23 cellular contexts compared by ENCODE assay signal in the genomic region with DNA sequence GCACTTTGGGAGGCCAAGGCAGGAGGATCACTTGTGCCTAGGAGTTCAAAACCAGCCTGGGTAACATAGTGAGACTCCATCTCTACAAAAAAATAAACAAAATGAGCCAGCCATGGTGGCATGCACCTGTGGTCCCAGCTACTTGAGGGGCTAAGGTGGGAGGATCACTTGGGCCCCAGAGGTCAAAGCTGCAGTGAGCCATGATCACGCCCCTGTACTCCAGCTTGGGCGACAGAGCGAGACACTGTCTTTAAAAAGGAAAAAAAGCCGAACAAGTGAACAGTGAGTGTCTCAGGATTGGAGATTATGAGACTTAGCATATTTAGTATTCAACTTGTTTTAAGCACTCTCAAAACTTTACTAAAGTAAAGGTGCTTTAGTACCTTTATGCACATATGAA. TPM values are rescaled to one million over a fixed set of nuclear protein-coding genes. Genes with fewer than 3 reads are reported as not detected.
"Had no signal": no experiment of that assay in that cellular context is flagged by ENCODE, and none has a peak within 500 bp of the region (broad histone marks: within the 10 kb centered on the region; RNA-seq: fewer than 3 reads in every experiment).

No MANE protein-coding gene starts in this region.

- H2AFZ ChIP-seq: parathyroid adenoma had no signal

- FAIRE-seq: keratinocyte had no signal

- H3K9ac ChIP-seq: parathyroid adenoma had no signal

- H3K9me3 Mint-ChIP-seq: activated CD4-positive, alpha-beta memory T cell treated with anti-CD3 and anti-CD28 coated beads, Interleukin-2, amount 10 ng/mL, durations not matched to agents 7 days and 5 days; activated CD4-positive, alpha-beta T cell treated with anti-CD3 and anti-CD28 coated beads, Interleukin-2, amount 10 ng/mL, durations not matched to agents 24 days and 14 days; type B pancreatic cell had no signal

- H3K79me2 ChIP-seq: parathyroid adenoma had no signal

- H3K27ac ChIP-seq: body of pancreas, cardiac muscle cell, epithelial cell of prostate, heart left ventricle, left ventricle myocardium inferior, parathyroid adenoma, right lobe of liver, skin epidermis, thoracic aorta had no signal

- H3K27me3 Mint-ChIP-seq: type B pancreatic cell had no signal

- H3K4me3 ChIP-seq: body of pancreas, cardiac muscle cell, heart left ventricle, left ventricle myocardium inferior, right lobe of liver, skin epidermis, thoracic aorta had no signal

- H3K27me3 ChIP-seq: body of pancreas, cardiac muscle cell, right lobe of liver had no signal

- H3K27ac Mint-ChIP-seq: activated CD4-positive, alpha-beta memory T cell treated with anti-CD3 and anti-CD28 coated beads, Interleukin-2, amount 10 ng/mL, durations not matched to agents 7 days and 5 days; activated CD4-positive, alpha-beta T cell treated with anti-CD3 and anti-CD28 coated beads, Interleukin-2, amount 10 ng/mL, durations not matched to agents 24 days and 14 days; nephron progenitor cell; type B pancreatic cell had no signal

- H3K4me1 ChIP-seq: body of pancreas, heart left ventricle, left ventricle myocardium inferior, parathyroid adenoma had no signal

- H3K4me3 Mint-ChIP-seq: activated CD4-positive, alpha-beta memory T cell treated with anti-CD3 and anti-CD28 coated beads, Interleukin-2, amount 10 ng/mL, durations not matched to agents 7 days and 5 days; activated CD4-positive, alpha-beta T cell treated with anti-CD3 and anti-CD28 coated beads, Interleukin-2, amount 10 ng/mL, durations not matched to agents 24 days and 14 days; nephron progenitor cell; type B pancreatic cell had no signal

- ATAC-seq: activated CD4-positive, CD25-positive, alpha-beta regulatory T cell treated with anti-CD3 and anti-CD28 coated beads, Interleukin-2, amount 50 U/mL, for 24 hours; body of pancreas; heart left ventricle had no signal

- DNase-seq: activated CD4-positive, alpha-beta memory T cell treated with anti-CD3 and anti-CD28 coated beads, Interleukin-2, amount 10 ng/mL, durations not matched to agents 7 days and 5 days; activated CD4-positive, alpha-beta T cell treated with anti-CD3 and anti-CD28 coated beads, Interleukin-2, amount 10 ng/mL, durations not matched to agents 24 days and 14 days; activated gamma-delta T cell; activated naive CD4-positive, alpha-beta T cell treated with anti-CD3 and anti-CD28 coated beads, Interleukin-2, amount 50 U/mL, for 16 hours; anterior cingulate cortex; body of pancreas; heart left ventricle; left ventricle myocardium inferior; mammary epithelial cell; nephron progenitor cell; nucleus accumbens; right lobe of liver; stimulated activated CD4-positive, alpha-beta T cell treated with anti-CD3 and anti-CD28 coated beads, Interleukin-2, amount 100 ng/mL, for 24 hours; stimulated activated naive CD4-positive, alpha-beta T cell had no signal

- H3K4me1 Mint-ChIP-seq: activated CD4-positive, alpha-beta memory T cell treated with anti-CD3 and anti-CD28 coated beads, Interleukin-2, amount 10 ng/mL, durations not matched to agents 7 days and 5 days; activated CD4-positive, alpha-beta T cell treated with anti-CD3 and anti-CD28 coated beads, Interleukin-2, amount 10 ng/mL, durations not matched to agents 24 days and 14 days had no signal

RNA-seq across cellular contexts. Expression of gene BLNK, which starts 28.1 kb away (rescaled TPM):
- total RNA-seq: activated CD4-positive, alpha-beta memory T cell treated with anti-CD3 and anti-CD28 coated beads, Interleukin-2, amount 10 ng/mL, durations not matched to agents 7 days and 5 days; activated CD4-positive, alpha-beta T cell treated with anti-CD3 and anti-CD28 coated beads, Interleukin-2, amount 10 ng/mL, durations not matched to agents 24 days and 14 days; cardiac muscle cell; T-helper 2 cell treated with Interferon-gamma antibody and Interleukin-4, amounts not matched to agents 100 ng/mL and 5 ng/mL, for 36 hours had no signal
